ENCODE assay signal across 8 cellular contexts in the genomic region with DNA sequence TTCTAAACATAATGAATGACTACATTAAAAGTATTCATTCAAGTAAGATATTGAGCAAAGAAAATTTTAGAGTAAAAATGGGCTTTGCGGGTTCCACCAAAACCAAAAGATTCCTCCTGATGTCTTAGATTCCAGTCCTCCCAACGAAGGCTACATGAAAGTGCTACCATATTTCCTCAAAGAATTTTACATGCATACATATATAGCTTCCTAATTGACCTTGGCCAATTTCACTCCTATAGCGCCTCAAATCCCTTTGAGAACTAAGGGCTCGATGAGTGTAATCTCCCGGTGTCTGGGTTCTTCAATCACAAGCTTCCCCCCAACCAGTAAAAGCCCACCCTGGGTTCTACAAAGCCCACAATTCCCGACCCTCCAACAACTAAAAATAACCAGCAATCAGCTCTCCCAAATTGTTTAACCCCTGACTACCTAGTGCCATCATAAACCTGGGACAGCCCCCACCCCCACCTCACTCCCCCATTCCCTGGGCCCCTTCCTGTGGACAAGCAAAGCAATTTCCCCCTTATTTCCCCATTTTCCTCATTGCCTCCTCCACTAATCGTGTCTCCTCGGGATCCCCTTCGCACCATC. TPM values are rescaled to one million over a fixed set of nuclear protein-coding genes. Genes with fewer than 3 reads are reported as not detected.
DNase-seq lines count a peak whose midpoint lies in the region; ATAC-seq, FAIRE-seq and TF ChIP-seq lines count a peak whose summit lies in the region.

No MANE protein-coding gene starts in this region.

- H2BK12ac ChIP-seq in H1 (ENCODE audit: low read depth, low read length) = peak overlapping the region; percentile 55

- H3K4me3 ChIP-seq in H1 (ENCODE audit: extremely low read depth in 1 of 4, insufficient read depth in 2 of 4, low read depth in 3 of 4, low read length in 4 of 4) = peak overlapping the region; percentile 82 to 95 (median 90)
- peak overlapping the region; percentile 70 for H3K4me3 ChIP-seq in neuron (ENCODE audit: low read length)

- no peak overlapping the region for H2AFZ ChIP-seq in H1 (ENCODE audit: low read length)
- no peak overlapping the region for H2AFZ ChIP-seq in neuron (ENCODE audit: low read depth, low read length)

- H3K27ac Mint-ChIP-seq in CD4-positive, alpha-beta T cell = peak overlapping the region; percentile 96

- peaks cover 6 to 13% of the 10 kb centered on the region in 2 experiments for H4K20me1 ChIP-seq in H1 (replicated peaks in 1 of 2; ENCODE audit: control insufficient read depth in 1 of 2, insufficient read depth in 2 of 2, low read length in 2 of 2)

- peak overlapping the region; percentile 99 for H3K4me3 Mint-ChIP-seq in CD4-positive, alpha-beta T cell

- H3K4me1 Mint-ChIP-seq in CD4-positive, alpha-beta T cell (ENCODE audit: low read depth) = peaks cover 65% of the 10 kb centered on the region

- no peak for TF ChIP-seq EP300 in H1 (IDR thresholded peaks at IDR 0.05; ENCODE audit: borderline replicate concordance in 1 of 2, low read depth in 2 of 2, low read length in 2 of 2)

- TF ChIP-seq RAD21 in H1 (IDR thresholded peaks at IDR 0.05 in 1 of 2, conservative IDR thresholded peaks at IDR 0.05 in 1 of 2; ENCODE audit: low read depth in 2 of 2, low read length in 2 of 2) = no peak

- TF ChIP-seq POLR2A in H1 (IDR thresholded peaks at IDR 0.05; ENCODE audit: control extremely low read depth in 1 of 2, low read depth in 2 of 2, low read length in 2 of 2) = no peak; a peak in 1 of 3 replicates

- H3K23ac ChIP-seq in H1 (ENCODE audit: insufficient read length) = no peak overlapping the region

- H3K27ac ChIP-seq in CD4-positive, alpha-beta T cell (ENCODE audit: low read depth, low read length) = peak overlapping the region; percentile 81
- peak overlapping the region; percentile 94; the same call in 1 of the 2 replicates for H3K27ac ChIP-seq in H1 (ENCODE audit: low read depth, low read length)

- H3K9ac ChIP-seq in H1 (replicated peaks in 1 of 4; ENCODE audit: extremely low read depth in 1 of 4, low read depth in 3 of 4, low read length in 3 of 4) = peak overlapping the region in 3 of 4 experiments; percentile 76 to 96 (median 91); a peak in 6 of 7 replicates

- no peaks in the 10 kb centered on the region for H3K9me3 Mint-ChIP-seq in CD4-positive, alpha-beta T cell

- H4K8ac ChIP-seq in H1 (ENCODE audit: extremely low read depth, insufficient read depth, low read length) = no peak overlapping the region

- no peak overlapping the region for H3K56ac ChIP-seq in H1 (replicated peaks; ENCODE audit: insufficient read length, low read depth, low read length)

- H3K4me2 ChIP-seq in H1 (ENCODE audit: insufficient read depth in 1 of 2, low read depth in 2 of 2, low read length in 2 of 2) = peak overlapping the region; percentile 55 to 84

- H3K23me2 ChIP-seq in H1 (ENCODE audit: low read depth, low read length) = no peaks in the 10 kb centered on the region; the same call in 1 of the 2 replicates

- intact Hi-C loops in CD4-positive, alpha-beta T cell (cut with DNase I, micrococcal nuclease) = loop anchor here in 1 of 2 experiments (2.0 to 5.0 kb wide), 3 partner anchors 14 to 170 kb away; no protein-coding TSS in a partner anchor

- no peak for FAIRE-seq in H1 (lab: Jason Lieb, UNC)

- WGBS in H1 (ENCODE audit: extremely low coverage in 1 of 2, insufficient coverage in 1 of 2, insufficient read length in 1 of 2, insufficient replicate concordance in 2 of 2, low coverage in 1 of 2, low lambda C conversion rate in 2 of 2, missing lambda C conversion rate in 1 of 2), 2 experiments = 37% methylated on average over 9 of the region's 9 CpGs; no CpG with 5 or more reads in 1 of the 2 experiments

- H2BK5ac ChIP-seq in H1 (ENCODE audit: low read depth, low read length) = 0 out of 2 replicates have a peak overlapping the region, but pooled peaks have one; percentile 69

- H3K14ac ChIP-seq in H1 (ENCODE audit: insufficient read length) = no peak overlapping the region

- peaks cover 5 to 15% (median 10%) of the 10 kb centered on the region in 4 experiments; a peak in 6 of 7 replicates for H3K4me1 ChIP-seq in H1 (replicated peaks in 1 of 4; ENCODE audit: control insufficient read depth in 3 of 4, insufficient read depth in 4 of 4, low read length in 3 of 4)
- peaks cover 41% of the 10 kb centered on the region for H3K4me1 ChIP-seq in neuron (ENCODE audit: insufficient read depth, low read length)

- no peak for ATAC-seq in CD4-positive, alpha-beta T cell (ENCODE audit: poor library complexity)
- no peak for ATAC-seq in GM21515 (IDR thresholded peaks at IDR 0.05; ENCODE audit: unreplicated experiment)

- H3K9me3 ChIP-seq in CD4-positive, alpha-beta T cell (ENCODE audit: control insufficient read depth, low read length) = no peaks in the 10 kb centered on the region
- H3K9me3 ChIP-seq in H1 (ENCODE audit: insufficient read depth in 2 of 2, low read depth in 1 of 2, low read length in 1 of 2) = no peaks in the 10 kb centered on the region
- no peaks in the 10 kb centered on the region for H3K9me3 ChIP-seq in neuron (ENCODE audit: low read length)

- no peak overlapping the region; the same call in 1 of the 2 replicates for H3K18ac ChIP-seq in H1 (ENCODE audit: extremely low read depth, low read length)

- H2AK5ac ChIP-seq in H1 (ENCODE audit: low read depth, low read length) = no peak overlapping the region

- no peak overlapping the region for H2BK120ac ChIP-seq in H1 (replicated peaks; ENCODE audit: low read depth, low read length)

- H4K5ac ChIP-seq in H1 (ENCODE audit: insufficient read length, low read depth, low read length) = no peak overlapping the region

- peaks cover 4% of the 10 kb centered on the region for H3K79me1 ChIP-seq in H1 (ENCODE audit: low read depth, low read length)

- no peak overlapping the region for H4K91ac ChIP-seq in H1 (replicated peaks; ENCODE audit: insufficient read length, low read length)

- POLR2A ChIA-PET in CD4-positive, alpha-beta T cell (lab: Charles Lee) = interaction anchor here (0.8 to 2.9 kb wide), 13 partner anchors 14 to 306 kb away, joined by 3 to 22 read pairs (median 5); a partner anchor contains a TSS
- POLR2A ChIA-PET in H1 (lab: Charles Lee; ENCODE audit: partially characterized antibody) = interaction anchor here (0.5 to 3.1 kb wide), 11 partner anchors 9 to 1584 kb away, joined by 3 to 13 read pairs (median 4); a partner anchor contains a TSS

- DNase-seq in CD4-positive, alpha-beta T cell = no peak
- DNase-seq in NCI-H69 (lab: John Stamatoyannopoulos, UW) = peak; percentile 20
- DNase-seq in H1 (ENCODE audit: low read depth in 1 of 2, low spot score in 2 of 2) = no peak
- DNase-seq in T-helper 9 cell = no peak
- no peak for DNase-seq in middle frontal gyrus (ENCODE audit: extremely low spot score, low spot score)
- DNase-seq in cerebellar cortex (ENCODE audit: low spot score) = no peak

- H3K27me3 Mint-ChIP-seq in CD4-positive, alpha-beta T cell = no peaks in the 10 kb centered on the region

- no peak overlapping the region for H2BK20ac ChIP-seq in H1 (ENCODE audit: low read length)

- no peak overlapping the region for H2BK15ac ChIP-seq in H1 (ENCODE audit: low read length)

- H3K27me3 ChIP-seq in CD4-positive, alpha-beta T cell (ENCODE audit: control insufficient read depth, insufficient read depth, low read length) = no peaks in the 10 kb centered on the region
- no peaks in the 10 kb centered on the region for H3K27me3 ChIP-seq in H1 (replicated peaks in 1 of 4; ENCODE audit: control insufficient read depth in 3 of 4, extremely low read depth in 1 of 4, insufficient read depth in 3 of 4, low read length in 3 of 4)
- H3K27me3 ChIP-seq in neuron (ENCODE audit: insufficient read depth, low read length) = no peaks in the 10 kb centered on the region

- H3K36me3 Mint-ChIP-seq in CD4-positive, alpha-beta T cell (ENCODE audit: low read depth) = peaks cover 26% of the 10 kb centered on the region

- H3K79me2 ChIP-seq in H1 (ENCODE audit: control insufficient read depth in 1 of 2, insufficient read depth in 2 of 2, low read length in 2 of 2) = peaks cover 10 to 57% of the 10 kb centered on the region in 2 experiments

- no peak for TF ChIP-seq CTCF in CD4-positive, alpha-beta T cell (IDR thresholded peaks at IDR 0.05)
- TF ChIP-seq CTCF in H1 (IDR thresholded peaks at IDR 0.05; ENCODE audit: control extremely low read depth in 1 of 3, insufficient read depth in 1 of 3, low read depth in 1 of 3, low read length in 3 of 3) = no peak

- no peak overlapping the region for H3K4ac ChIP-seq in H1 (replicated peaks; ENCODE audit: insufficient read length, low read depth, low read length)

- no peaks in the 10 kb centered on the region; a peak in 1 of 8 replicates for H3K36me3 ChIP-seq in H1 (ENCODE audit: control insufficient read depth in 2 of 4, insufficient read depth in 4 of 4, low read length in 3 of 4)
- no peaks in the 10 kb centered on the region for H3K36me3 ChIP-seq in neuron (ENCODE audit: insufficient read depth, low read length)

- CTCF ChIA-PET in CD4-positive, alpha-beta T cell (lab: Charles Lee) = interaction anchor here (0.9 to 1.4 kb wide), 5 partner anchors 9 to 306 kb away, joined by 3 to 4 read pairs (median 3); no protein-coding TSS in a partner anchor
- CTCF ChIA-PET in H1 (lab: Charles Lee; ENCODE audit: partially characterized antibody) = interaction anchor here (0.9 to 2.6 kb wide), 8 partner anchors 9 to 306 kb away, joined by 3 to 22 read pairs (median 3); no protein-coding TSS in a partner anchor

TF ChIP-seq in H1, 55 proteins besides CTCF, POLR2A, EP300 and RAD21 (continues in another document):
- no peak for TF ChIP-seq GTF2F1 (IDR thresholded peaks at IDR 0.05; ENCODE audit: borderline replicate concordance, low read depth, low read length)

RNA-seq across cellular contexts. Expression of a gene that starts 1.2 kb away (rescaled TPM):
- total RNA-seq in CD4-positive, alpha-beta T cell = 10 to 100 TPM; 81.4 to 86.1 TPM
- total RNA-seq in H1 (2021; fragmentation: NEBNext Ultra II Directional; extraction: Animal tissue kit (Norgen Biotek cat#: 25700)) = 32.1 and 32.6 TPM in 2 replicates
- 18.3 and 19.9 TPM in 2 replicates for polyA plus RNA-seq in H1 (2011; rRNA removed)
- polyA plus RNA-seq in H1 (2011; cell fraction: cytosol; rRNA removed) = 12.0 TPM
- 29.2 TPM for polyA plus RNA-seq in H1 (2011; cell fraction: nucleus; rRNA removed)
- polyA plus RNA-seq in H1 (2012, experiment 1 of 2) = 15.5 to 19.3 TPM (median 18.7 TPM) in 4 replicates
- 6.3 TPM for polyA plus RNA-seq in H1 (2012, experiment 2 of 2)
- 10.8 TPM for polyA plus RNA-seq in H1 (2013, experiment 1 of 2)
- polyA plus RNA-seq in H1 (2013, experiment 2 of 2) = 10.3 TPM
- polyA minus RNA-seq in H1 (2011; rRNA and poly(A)+ RNA removed) = 20.9 and 24.9 TPM in 2 replicates
- polyA minus RNA-seq in H1 (2011; cell fraction: cytosol; rRNA and poly(A)+ RNA removed) = 19.3 TPM
- polyA minus RNA-seq in H1 (2011; cell fraction: nucleus; rRNA and poly(A)+ RNA removed) = 42.0 TPM

RNA-seq across cellular contexts. Expression of a gene that starts 47.0 kb away (rescaled TPM):
- 10 to 100 TPM; 44.3 to 45.6 TPM for total RNA-seq in CD4-positive, alpha-beta T cell
- total RNA-seq in H1 (2021; fragmentation: NEBNext Ultra II Directional; extraction: Animal tissue kit (Norgen Biotek cat#: 25700)) = 151 and 161 TPM in 2 replicates
- 26.2 and 38.2 TPM in 2 replicates for polyA plus RNA-seq in H1 (2011; rRNA removed)
- polyA plus RNA-seq in H1 (2011; cell fraction: cytosol; rRNA removed) = 38.1 TPM
- polyA plus RNA-seq in H1 (2011; cell fraction: nucleus; rRNA removed) = 26.6 TPM
- 59.5 to 77.0 TPM (median 64.7 TPM) in 4 replicates for polyA plus RNA-seq in H1 (2012, experiment 1 of 2)
- 19.8 TPM for polyA plus RNA-seq in H1 (2012, experiment 2 of 2)
- polyA plus RNA-seq in H1 (2013, experiment 1 of 2) = 66.1 TPM
- polyA plus RNA-seq in H1 (2013, experiment 2 of 2) = 68.8 TPM
- polyA minus RNA-seq in H1 (2011; rRNA and poly(A)+ RNA removed) = 256 and 265 TPM in 2 replicates
- polyA minus RNA-seq in H1 (2011; cell fraction: cytosol; rRNA and poly(A)+ RNA removed) = 130 TPM
- 53.9 TPM for polyA minus RNA-seq in H1 (2011; cell fraction: nucleus; rRNA and poly(A)+ RNA removed)
